ENCODE assay signal across 10 cellular contexts in the genomic region with DNA sequence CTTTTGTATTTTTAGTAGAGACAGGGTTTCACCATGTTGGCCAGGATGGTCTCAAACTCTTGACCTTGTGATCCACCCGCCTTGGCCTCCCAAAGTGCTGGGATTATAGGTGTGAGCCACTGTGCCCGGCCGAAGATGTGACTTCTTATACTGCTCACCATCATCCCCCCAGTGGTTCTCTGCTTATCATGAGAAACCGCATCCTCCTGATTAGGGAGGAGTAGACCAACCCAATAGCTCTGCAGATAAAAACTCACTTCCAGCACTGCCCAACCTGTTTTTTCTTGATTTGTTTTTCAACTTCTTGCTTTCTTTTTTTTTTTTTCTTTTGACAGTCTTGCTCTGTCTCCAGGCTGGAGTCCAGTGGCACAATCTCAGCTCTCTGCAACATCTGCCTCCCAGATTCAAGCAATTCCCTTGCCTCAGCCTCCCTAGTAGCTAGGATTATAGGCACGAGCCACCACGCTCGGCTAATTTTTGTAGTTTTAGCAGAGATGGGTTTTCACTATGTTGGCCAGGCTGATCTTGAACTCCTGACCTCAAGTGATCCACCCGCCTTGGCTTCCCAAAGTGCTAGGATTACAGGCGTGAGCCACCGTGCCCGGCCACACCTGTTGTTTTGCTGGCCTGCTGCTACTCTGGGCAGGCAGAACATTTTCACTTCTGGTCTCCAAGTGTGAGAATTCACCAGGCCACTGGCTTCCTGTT. TPM values are rescaled to one million over a fixed set of nuclear protein-coding genes. Genes with fewer than 3 reads are reported as not detected.
DNase-seq lines count a peak whose midpoint lies in the region; ATAC-seq and TF ChIP-seq lines count a peak whose summit lies in the region.
"Not testable (repeated sequence)": the region's sequence is repeated elsewhere in the genome, so short reads cannot be mapped to it uniquely, and the experiment has no call there.
"Had no signal": no experiment of that assay in that cellular context is flagged by ENCODE, and none has a peak within 500 bp of the region (broad histone marks: within the 10 kb centered on the region; RNA-seq: fewer than 3 reads in every experiment).

No MANE protein-coding gene starts in this region.

- not testable (repeated sequence) for H3K27me3 Mint-ChIP-seq in IgD-negative memory B cell; T-helper 1 cell treated with Interleukin-12 subunit alpha and Interleukin-12 subunit beta and Interleukin-4 antibody, amounts not matched to agents 30 μg/mL and 1 μg/mL, for 36 hours (ENCODE audit: low read depth); activated T-helper 1 cell treated with anti-CD3 and anti-CD28 coated beads, Interleukin-12 subunit alpha, Interleukin-12 subunit beta, Interleukin-2, Interleukin-4 antibody, amounts not matched to agents 30 ng/mL and 10 ng/mL and 1 ng/mL, durations not matched to agents 14 hours and 24 hours and 36 hours (ENCODE audit: insufficient read depth); naive thymus-derived CD8-positive, alpha-beta T cell

- H3K4me1 Mint-ChIP-seq in IgD-negative memory B cell, result peaks cover 83 to 93% (median 87%) of the 10 kb centered on the region in 3 donors
- H3K4me1 Mint-ChIP-seq in T-helper 1 cell treated with Interleukin-12 subunit alpha and Interleukin-12 subunit beta and Interleukin-4 antibody, amounts not matched to agents 30 μg/mL and 1 μg/mL, for 36 hours (ENCODE audit: low read depth), result peaks cover 87% of the 10 kb centered on the region
- peaks cover 96% of the 10 kb centered on the region for H3K4me1 Mint-ChIP-seq in activated T-helper 1 cell treated with anti-CD3 and anti-CD28 coated beads, Interleukin-12 subunit alpha, Interleukin-12 subunit beta, Interleukin-2, Interleukin-4 antibody, amounts not matched to agents 30 ng/mL and 10 ng/mL and 1 ng/mL, durations not matched to agents 14 hours and 24 hours and 36 hours (ENCODE audit: low read depth)
- peaks cover 66 to 100% (median 99%) of the 10 kb centered on the region in 4 donors for H3K4me1 Mint-ChIP-seq in naive thymus-derived CD8-positive, alpha-beta T cell

- not testable (repeated sequence) for H3K4me3 ChIP-seq in esophagus squamous epithelium, transverse colon

- not testable (repeated sequence) for H3K27me3 ChIP-seq in esophagus squamous epithelium, transverse colon

- not testable (repeated sequence) for H3K36me3 ChIP-seq in esophagus squamous epithelium, transverse colon

- H3K4me1 ChIP-seq in esophagus squamous epithelium (peaks cover 11 to 89% (median 36%) of the 10 kb centered on the region in 3 donors), transverse colon (peaks cover 4 to 23% (median 6%) of the 10 kb centered on the region in 4 donors)

- H3K27ac Mint-ChIP-seq in IgD-negative memory B cell, result peak overlapping the region; percentile 99 to 100 (median 100)
- peak overlapping the region; percentile 90 for H3K27ac Mint-ChIP-seq in T-helper 1 cell treated with Interleukin-12 subunit alpha and Interleukin-12 subunit beta and Interleukin-4 antibody, amounts not matched to agents 30 μg/mL and 1 μg/mL, for 36 hours
- H3K27ac Mint-ChIP-seq in activated T-helper 1 cell treated with anti-CD3 and anti-CD28 coated beads, Interleukin-12 subunit alpha, Interleukin-12 subunit beta, Interleukin-2, Interleukin-4 antibody, amounts not matched to agents 30 ng/mL and 10 ng/mL and 1 ng/mL, durations not matched to agents 14 hours and 24 hours and 36 hours, result peak overlapping the region; percentile 91
- H3K27ac Mint-ChIP-seq in naive thymus-derived CD8-positive, alpha-beta T cell, result peak overlapping the region; percentile 88 to 100 (median 95)

- H3K4me3 Mint-ChIP-seq in IgD-negative memory B cell, result peak overlapping the region; percentile 34 to 90 (median 88)
- peak overlapping the region; percentile 60 for H3K4me3 Mint-ChIP-seq in T-helper 1 cell treated with Interleukin-12 subunit alpha and Interleukin-12 subunit beta and Interleukin-4 antibody, amounts not matched to agents 30 μg/mL and 1 μg/mL, for 36 hours
- H3K4me3 Mint-ChIP-seq in activated T-helper 1 cell treated with anti-CD3 and anti-CD28 coated beads, Interleukin-12 subunit alpha, Interleukin-12 subunit beta, Interleukin-2, Interleukin-4 antibody, amounts not matched to agents 30 ng/mL and 10 ng/mL and 1 ng/mL, durations not matched to agents 14 hours and 24 hours and 36 hours, result peak overlapping the region; percentile 60
- peak overlapping the region; percentile 61 to 88 (median 76) for H3K4me3 Mint-ChIP-seq in naive thymus-derived CD8-positive, alpha-beta T cell

- H3K27ac ChIP-seq in esophagus squamous epithelium (peak overlapping the region; percentile 24 to 83 (median 56)), transverse colon (peak overlapping the region; percentile 70 to 76 (median 72))

- TF ChIP-seq POLR2A in esophagus squamous epithelium (IDR thresholded peaks at IDR 0.05), result peak in 1 of 4 donors; percentile 29
- not testable (repeated sequence) for TF ChIP-seq POLR2A in transverse colon (IDR thresholded peaks at IDR 0.05)

- not testable (repeated sequence) for TF ChIP-seq CTCF in esophagus squamous epithelium (IDR thresholded peaks at IDR 0.05); transverse colon (IDR thresholded peaks at IDR 0.05)

- not testable (repeated sequence) for H3K36me3 Mint-ChIP-seq in IgD-negative memory B cell; naive thymus-derived CD8-positive, alpha-beta T cell
- peaks cover 31% of the 10 kb centered on the region for H3K36me3 Mint-ChIP-seq in T-helper 1 cell treated with Interleukin-12 subunit alpha and Interleukin-12 subunit beta and Interleukin-4 antibody, amounts not matched to agents 30 μg/mL and 1 μg/mL, for 36 hours (ENCODE audit: low read depth)
- peaks cover 20% of the 10 kb centered on the region for H3K36me3 Mint-ChIP-seq in activated T-helper 1 cell treated with anti-CD3 and anti-CD28 coated beads, Interleukin-12 subunit alpha, Interleukin-12 subunit beta, Interleukin-2, Interleukin-4 antibody, amounts not matched to agents 30 ng/mL and 10 ng/mL and 1 ng/mL, durations not matched to agents 14 hours and 24 hours and 36 hours (ENCODE audit: low read depth)

- 65 to 72% methylated on average over 11 of the region's 11 CpGs for WGBS in esophagus squamous epithelium, 2 donors
- WGBS in transverse colon (ENCODE audit: low coverage in 1 of 2), 2 donors, result 29 to 83% methylated on average over 1 to 11 of the region's 11 CpGs

- not testable (repeated sequence) for H3K9me3 Mint-ChIP-seq in IgD-negative memory B cell; activated T-helper 1 cell treated with anti-CD3 and anti-CD28 coated beads, Interleukin-12 subunit alpha, Interleukin-12 subunit beta, Interleukin-2, Interleukin-4 antibody, amounts not matched to agents 30 ng/mL and 10 ng/mL and 1 ng/mL, durations not matched to agents 14 hours and 24 hours and 36 hours; naive thymus-derived CD8-positive, alpha-beta T cell
- peaks cover 14% of the 10 kb centered on the region for H3K9me3 Mint-ChIP-seq in T-helper 1 cell treated with Interleukin-12 subunit alpha and Interleukin-12 subunit beta and Interleukin-4 antibody, amounts not matched to agents 30 μg/mL and 1 μg/mL, for 36 hours

- TF ChIP-seq EP300 in transverse colon (IDR thresholded peaks at IDR 0.05; ENCODE audit: low read depth), result not testable (repeated sequence)

- POLR2A ChIA-PET in naive thymus-derived CD8-positive, alpha-beta T cell (lab: Charles Lee), result interaction anchor here (0.6 to 32.2 kb wide), 14 partner anchors 0 to 211 kb away, joined by 3 to 721 read pairs (median 6); a partner anchor contains a TSS

- not testable (repeated sequence) for H3K9me3 ChIP-seq in esophagus squamous epithelium, transverse colon

- not testable (repeated sequence) for DNase-seq in activated T-helper 1 cell treated with anti-CD3 and anti-CD28 coated beads, Interleukin-12 subunit alpha, Interleukin-12 subunit beta, Interleukin-2, Interleukin-4 antibody, amounts not matched to agents 30 ng/mL and 10 ng/mL and 1 ng/mL, durations not matched to agents 14 hours and 24 hours and 36 hours (ENCODE audit: low spot score); esophagus squamous epithelium (lab: John Stamatoyannopoulos, UW)
- peak in 2 of 10 donors; percentile 42 to 46 for DNase-seq in naive thymus-derived CD8-positive, alpha-beta T cell
- peak; percentile 62 for DNase-seq in transverse colon

- intact Hi-C loops in activated T-helper 1 cell treated with anti-CD3 and anti-CD28 coated beads, Interleukin-12 subunit alpha, Interleukin-12 subunit beta, Interleukin-2, Interleukin-4 antibody, amounts not matched to agents 30 ng/mL and 10 ng/mL and 1 ng/mL, durations not matched to agents 14 hours and 24 hours and 36 hours (cut with micrococcal nuclease); esophagus squamous epithelium (cut with DNase I); transverse colon (cut with DNase I; ENCODE audit: low total_unique reads): not testable (repeated sequence)

- in situ Hi-C loops in transverse colon (cut with MboI; ENCODE audit: low pct_ligation_motif_present in 1 of 4, low pct_unique_long_range_greater_than_20kb in 1 of 4, low sequenced_read_pairs in 3 of 4), result not testable (repeated sequence)

- ATAC-seq in GM18511 (IDR thresholded peaks at IDR 0.05; ENCODE audit: unreplicated experiment) (peak; percentile 36), GM21786 (IDR thresholded peaks at IDR 0.05; ENCODE audit: unreplicated experiment) (peak; percentile 31)
- ATAC-seq in naive thymus-derived CD8-positive, alpha-beta T cell, result peak; percentile 41 to 62

RNA-seq across cellular contexts. Expression of a gene that starts 21.5 kb away (rescaled TPM):
- 97.1 TPM for polyA plus RNA-seq in IgD-negative memory B cell
- 87.8 and 88.3 TPM in 2 replicates for total RNA-seq in activated T-helper 1 cell treated with anti-CD3 and anti-CD28 coated beads, Interleukin-12 subunit alpha, Interleukin-12 subunit beta, Interleukin-2, Interleukin-4 antibody, amounts not matched to agents 30 ng/mL and 10 ng/mL and 1 ng/mL, durations not matched to agents 14 hours and 24 hours and 36 hours
- total RNA-seq in esophagus squamous epithelium (10 to 100 TPM in 2 of 4 donors, 1 to 10 TPM in 2; 2.2 to 21.2 (median 11.3) TPM), transverse colon (10 to 100 TPM in 3 of 4 donors, 1 to 10 TPM in 1; 2.8 to 25.4 (median 18.4) TPM)
- total RNA-seq in naive thymus-derived CD8-positive, alpha-beta T cell, result 100 to 1,000 TPM; 205 to 217 TPM
- polyA plus RNA-seq in naive thymus-derived CD8-positive, alpha-beta T cell, result 100 to 1,000 TPM in 2 of 3 donors, 10 to 100 TPM in 1; 99.2 to 185 (median 147) TPM
- total RNA-seq: PC-9 had no signal
- polyA plus RNA-seq: BJ had no signal
